In the genomic region with DNA sequence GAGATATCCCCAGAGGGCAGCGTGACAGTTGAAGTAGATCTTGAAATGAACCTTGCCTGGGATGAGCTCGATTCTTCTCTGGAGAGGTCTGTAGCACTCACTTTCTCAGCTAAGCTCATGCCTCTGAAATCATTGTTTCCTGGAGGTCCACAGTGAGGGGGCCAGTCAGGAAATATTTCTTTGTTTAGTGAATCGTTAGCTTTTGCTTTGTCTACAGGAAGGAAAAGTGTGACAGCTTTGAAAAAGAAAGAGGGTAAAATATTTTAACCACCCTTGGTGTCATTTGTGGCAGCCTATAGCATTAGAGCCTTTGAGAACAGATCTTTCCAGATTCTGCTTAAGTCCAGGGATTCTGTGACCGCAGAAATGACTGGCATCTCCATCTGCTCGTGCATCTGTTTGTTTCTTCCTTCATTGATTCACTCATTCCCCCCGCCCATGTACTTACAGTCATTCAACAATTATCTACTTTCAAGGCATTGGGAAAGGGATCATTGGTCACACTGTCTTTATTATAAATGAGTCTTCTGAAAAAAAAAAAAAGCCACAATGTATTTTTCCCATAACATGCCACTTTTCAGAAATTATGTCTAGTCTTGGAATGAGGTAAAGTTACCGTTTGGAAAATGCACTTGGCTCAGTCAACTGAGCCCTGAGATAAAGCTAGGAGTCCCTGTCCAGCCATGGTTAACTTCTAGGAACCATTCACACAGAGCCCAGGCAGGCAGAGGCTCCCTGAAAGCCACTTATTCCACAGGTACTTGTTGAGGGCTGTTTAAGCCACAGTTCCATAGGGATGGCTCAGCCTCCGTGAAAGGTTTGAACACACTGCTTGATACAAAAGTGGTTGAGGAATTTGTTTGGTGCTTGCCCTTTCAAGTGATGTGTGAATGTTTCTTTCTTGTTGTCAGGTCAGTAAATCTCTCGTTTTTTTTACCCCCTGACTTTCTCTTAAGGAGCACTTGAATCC, we compare ENCODE assay signal across 17 cellular contexts.
A peak's percentile ranks its signal among the peaks of the same experiment; 100 is the strongest.
DNase-seq lines count a peak whose midpoint lies in the region; FAIRE-seq and TF ChIP-seq lines count a peak whose summit lies in the region.
"Had no signal": no experiment of that assay in that cellular context is flagged by ENCODE, and none has a peak within 500 bp of the region (broad histone marks: within the 10 kb centered on the region; RNA-seq: fewer than 3 reads in every experiment).

No MANE protein-coding gene starts in this region.

- peaks cover 6% of the 10 kb centered on the region for H3K36me3 Mint-ChIP-seq in activated T-helper 1 cell treated with anti-CD3 and anti-CD28 coated beads, Interleukin-12 subunit alpha, Interleukin-12 subunit beta, Interleukin-2, Interleukin-4 antibody, amounts not matched to agents 30 ng/mL and 10 ng/mL and 1 ng/mL, durations not matched to agents 14 hours and 24 hours and 36 hours (ENCODE audit: low read depth)
- H3K36me3 Mint-ChIP-seq: stimulated activated effector memory CD8-positive, alpha-beta T cell treated with anti-CD3 and anti-CD28 coated beads, Interleukin-12 subunit alpha, Interleukin-12 subunit beta, amount 100 ng/mL, for 72 hours; type B pancreatic cell had no signal

- H3K9me3 Mint-ChIP-seq in activated T-helper 1 cell treated with anti-CD3 and anti-CD28 coated beads, Interleukin-12 subunit alpha, Interleukin-12 subunit beta, Interleukin-2, Interleukin-4 antibody, amounts not matched to agents 30 ng/mL and 10 ng/mL and 1 ng/mL, durations not matched to agents 14 hours and 24 hours and 36 hours = no peaks in the 10 kb centered on the region
- H3K9me3 Mint-ChIP-seq: stimulated activated effector memory CD8-positive, alpha-beta T cell treated with anti-CD3 and anti-CD28 coated beads, Interleukin-12 subunit alpha, Interleukin-12 subunit beta, amount 100 ng/mL, for 72 hours; type B pancreatic cell had no signal

- H3K9me3 ChIP-seq in suprapubic skin = no peaks in the 10 kb centered on the region

- H3K4me1 Mint-ChIP-seq in activated T-helper 1 cell treated with anti-CD3 and anti-CD28 coated beads, Interleukin-12 subunit alpha, Interleukin-12 subunit beta, Interleukin-2, Interleukin-4 antibody, amounts not matched to agents 30 ng/mL and 10 ng/mL and 1 ng/mL, durations not matched to agents 14 hours and 24 hours and 36 hours (ENCODE audit: low read depth) = peaks cover 43% of the 10 kb centered on the region

- no peaks in the 10 kb centered on the region for H3K4me1 ChIP-seq in suprapubic skin

- no peak overlapping the region for H3K27ac ChIP-seq in suprapubic skin
- H3K27ac ChIP-seq: coronary artery, HL-60 had no signal

- no peak for TF ChIP-seq CTCF in suprapubic skin (IDR thresholded peaks at IDR 0.05)

- no peak for TF ChIP-seq POLR2A in suprapubic skin (IDR thresholded peaks at IDR 0.05)

- H3K36me3 ChIP-seq in suprapubic skin = no peaks in the 10 kb centered on the region

- no peak for FAIRE-seq in frontal cortex (lab: Jason Lieb, UNC)
- no peak for FAIRE-seq in RCC 7860 (lab: Jason Lieb, UNC)
- FAIRE-seq: small intestine had no signal

- intact Hi-C loops in activated T-helper 1 cell treated with anti-CD3 and anti-CD28 coated beads, Interleukin-12 subunit alpha, Interleukin-12 subunit beta, Interleukin-2, Interleukin-4 antibody, amounts not matched to agents 30 ng/mL and 10 ng/mL and 1 ng/mL, durations not matched to agents 14 hours and 24 hours and 36 hours (cut with micrococcal nuclease) = loop anchor here (1.0 to 2.0 kb wide), 3 partner anchors 26 to 90 kb away; no protein-coding TSS in a partner anchor

- DNase-seq in AG08395 (ENCODE audit: low spot score) (peak; percentile 14), HCEC 1CT (peak; percentile 80), iris pigment epithelial cell (ENCODE audit: low read depth) (peak; percentile 64), anterior cingulate cortex (lab: John Stamatoyannopoulos, UW) (no peak), frontal cortex (ENCODE audit: low spot score in 2 of 2) (no peak), suprapubic skin (ENCODE audit: low spot score in 2 of 2) (no peak), RCC 7860 (ENCODE audit: low spot score) (no peak)
- DNase-seq in activated T-helper 1 cell treated with anti-CD3 and anti-CD28 coated beads, Interleukin-12 subunit alpha, Interleukin-12 subunit beta, Interleukin-2, Interleukin-4 antibody, amounts not matched to agents 30 ng/mL and 10 ng/mL and 1 ng/mL, durations not matched to agents 14 hours and 24 hours and 36 hours (ENCODE audit: low spot score) = no peak
- DNase-seq: activated CD8-positive, alpha-beta T cell treated with anti-CD3 and anti-CD28 coated beads, Interleukin-2, amount 10 ng/mL, durations not matched to agents 7 days and 5 days; midbrain; NCI-H187 treated with DMSO at 0.1 percent for 48 hours; NCI-H69; small intestine had no signal

- H3K27me3 ChIP-seq in suprapubic skin = no peaks in the 10 kb centered on the region

- H3K27ac Mint-ChIP-seq in activated T-helper 1 cell treated with anti-CD3 and anti-CD28 coated beads, Interleukin-12 subunit alpha, Interleukin-12 subunit beta, Interleukin-2, Interleukin-4 antibody, amounts not matched to agents 30 ng/mL and 10 ng/mL and 1 ng/mL, durations not matched to agents 14 hours and 24 hours and 36 hours = peak overlapping the region; percentile 34
- H3K27ac Mint-ChIP-seq: activated CD8-positive, alpha-beta T cell treated with anti-CD3 and anti-CD28 coated beads, Interleukin-2, amount 10 ng/mL, durations not matched to agents 7 days and 5 days had no signal

- peaks cover 2% of the 10 kb centered on the region for H3K27me3 Mint-ChIP-seq in activated T-helper 1 cell treated with anti-CD3 and anti-CD28 coated beads, Interleukin-12 subunit alpha, Interleukin-12 subunit beta, Interleukin-2, Interleukin-4 antibody, amounts not matched to agents 30 ng/mL and 10 ng/mL and 1 ng/mL, durations not matched to agents 14 hours and 24 hours and 36 hours (ENCODE audit: insufficient read depth)
- H3K27me3 Mint-ChIP-seq: type B pancreatic cell had no signal

- H3K4me3 ChIP-seq in suprapubic skin = no peak overlapping the region
- H3K4me3 ChIP-seq: coronary artery had no signal

- TF ChIP-seq EP300 in suprapubic skin (IDR thresholded peaks at IDR 0.05) = no peak

- peak overlapping the region; percentile 49 for H3K4me3 Mint-ChIP-seq in activated T-helper 1 cell treated with anti-CD3 and anti-CD28 coated beads, Interleukin-12 subunit alpha, Interleukin-12 subunit beta, Interleukin-2, Interleukin-4 antibody, amounts not matched to agents 30 ng/mL and 10 ng/mL and 1 ng/mL, durations not matched to agents 14 hours and 24 hours and 36 hours
- H3K4me3 Mint-ChIP-seq: activated CD8-positive, alpha-beta T cell treated with anti-CD3 and anti-CD28 coated beads, Interleukin-2, amount 10 ng/mL, durations not matched to agents 7 days and 5 days; stimulated activated effector memory CD8-positive, alpha-beta T cell treated with anti-CD3 and anti-CD28 coated beads, Interleukin-12 subunit alpha, Interleukin-12 subunit beta, amount 100 ng/mL, for 72 hours; type B pancreatic cell had no signal

- WGBS in suprapubic skin = 73% methylated on average over 9 of the region's 9 CpGs

Comparison
In these comparisons a context has a peak if more than half of its experiments do, and no peak if none do; other contexts are left out.
1. DNase-seq: peak in AG08395 (single experiment), HCEC 1CT (single experiment) and iris pigment epithelial cell (single experiment); none in activated T-helper 1 cell treated with anti-CD3 and anti-CD28 coated beads, Interleukin-12 subunit alpha, Interleukin-12 subunit beta, Interleukin-2, Interleukin-4 antibody, amounts not matched to agents 30 ng/mL and 10 ng/mL and 1 ng/mL, durations not matched to agents 14 hours and 24 hours and 36 hours (single experiment), anterior cingulate cortex (0 of 58), frontal cortex (0 of 2), suprapubic skin (0 of 2) and RCC 7860 (single experiment).